8 cellular contexts compared by ENCODE assay signal in the genomic region with DNA sequence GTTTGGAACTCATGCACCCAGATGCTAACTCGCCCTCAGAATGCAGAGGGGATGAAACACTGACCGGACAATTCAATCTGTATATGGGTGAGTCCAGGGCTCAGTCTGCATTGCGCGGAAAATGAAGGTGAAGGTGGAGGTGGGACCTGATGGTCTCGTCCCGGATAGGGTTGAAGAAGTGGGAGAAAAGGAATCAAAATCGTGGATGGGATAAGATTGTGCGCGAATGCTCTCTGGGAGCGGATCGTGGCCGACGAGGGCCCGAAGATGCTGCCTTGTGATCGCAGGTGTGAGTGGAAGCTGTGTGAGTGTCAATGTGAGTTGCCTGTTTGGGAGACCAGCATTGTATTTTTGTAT. TPM values are rescaled to one million over a fixed set of nuclear protein-coding genes. Genes with fewer than 3 reads are reported as not detected.
DNase-seq lines count a peak whose midpoint lies in the region; ATAC-seq and TF ChIP-seq lines count a peak whose summit lies in the region.

No MANE protein-coding gene starts in this region.

- H3K9me3 ChIP-seq in iPS-18a (ENCODE audit: control insufficient read depth, low read depth, low read length) = peaks cover 14% of the 10 kb centered on the region
- no peaks in the 10 kb centered on the region for H3K9me3 ChIP-seq in suprapubic skin

- CTCF ChIA-PET in activated naive CD4-positive, alpha-beta T cell treated with anti-CD3 and anti-CD28 coated beads, Interleukin-2, amount 10 ng/mL, durations not matched to agents 7 days and 5 days (lab: Charles Lee) = no interaction called here

- no peaks in the 10 kb centered on the region for H3K27me3 ChIP-seq in iPS-18a (ENCODE audit: control insufficient read depth, insufficient read depth, low read length)
- peaks cover 3% of the 10 kb centered on the region for H3K27me3 ChIP-seq in suprapubic skin

- peaks cover 40% of the 10 kb centered on the region for H3K36me3 Mint-ChIP-seq in activated naive CD4-positive, alpha-beta T cell treated with anti-CD3 and anti-CD28 coated beads, Interleukin-2, amount 10 ng/mL, durations not matched to agents 7 days and 5 days

- WGBS in suprapubic skin = 3% methylated on average over 15 of the region's 15 CpGs

- TF ChIP-seq CTCF in WI38 (IDR thresholded peaks at IDR 0.05; ENCODE audit: low read depth, low read length) (no peak), suprapubic skin (IDR thresholded peaks at IDR 0.05) (no peak)

- no peak for ATAC-seq in GM18909 (IDR thresholded peaks at IDR 0.05; ENCODE audit: poor library complexity, unreplicated experiment)

- no peaks in the 10 kb centered on the region for H3K4me1 ChIP-seq in iPS-18a (ENCODE audit: control insufficient read depth, low read depth, low read length)
- H3K4me1 ChIP-seq in suprapubic skin = peaks cover 19% of the 10 kb centered on the region

- H3K36me3 ChIP-seq in iPS-18a (ENCODE audit: control insufficient read depth, low read depth, low read length) (peaks cover 3% of the 10 kb centered on the region), suprapubic skin (no peaks in the 10 kb centered on the region)

- no peak overlapping the region for H3K27ac ChIP-seq in iPS-18a (ENCODE audit: low read length)
- H3K27ac ChIP-seq in suprapubic skin = no peak overlapping the region

- peak overlapping the region; percentile 94 for H3K27ac Mint-ChIP-seq in activated naive CD4-positive, alpha-beta T cell treated with anti-CD3 and anti-CD28 coated beads, Interleukin-2, amount 10 ng/mL, durations not matched to agents 7 days and 5 days

- peak overlapping the region; percentile 90 for H3K9ac ChIP-seq in iPS-18a (ENCODE audit: low read length)

- H3K4me3 ChIP-seq in WI38 (ENCODE audit: low read depth, low read length) (peak overlapping the region; percentile 92), iPS-18a (ENCODE audit: low read length) (peak overlapping the region; percentile 92), suprapubic skin (peak overlapping the region; percentile 87)

- peaks cover 25% of the 10 kb centered on the region for H3K4me1 Mint-ChIP-seq in activated naive CD4-positive, alpha-beta T cell treated with anti-CD3 and anti-CD28 coated beads, Interleukin-2, amount 10 ng/mL, durations not matched to agents 7 days and 5 days

- peak overlapping the region; percentile 95 for H3K4me3 Mint-ChIP-seq in activated naive CD4-positive, alpha-beta T cell treated with anti-CD3 and anti-CD28 coated beads, Interleukin-2, amount 10 ng/mL, durations not matched to agents 7 days and 5 days

- no peak for TF ChIP-seq POLR2A in suprapubic skin (IDR thresholded peaks at IDR 0.05)

- DNase-seq in activated naive CD4-positive, alpha-beta T cell treated with anti-CD3 and anti-CD28 coated beads, Interleukin-2, amount 10 ng/mL, durations not matched to agents 7 days and 5 days = no peak
- no peak for DNase-seq in activated naive CD4-positive, alpha-beta T cell (lab: John Stamatoyannopoulos, UW)
- DNase-seq in suprapubic skin (ENCODE audit: low spot score in 2 of 2) = no peak
- no peak for DNase-seq in NCI-H510A treated with DMSO at 0.1 percent for 48 hours (lab: John Stamatoyannopoulos, UW)
- DNase-seq in cerebellar cortex (ENCODE audit: low spot score) = no peak

- H3K9me3 Mint-ChIP-seq in activated naive CD4-positive, alpha-beta T cell treated with anti-CD3 and anti-CD28 coated beads, Interleukin-2, amount 10 ng/mL, durations not matched to agents 7 days and 5 days = peaks cover 48% of the 10 kb centered on the region

- H3K27me3 Mint-ChIP-seq in activated naive CD4-positive, alpha-beta T cell treated with anti-CD3 and anti-CD28 coated beads, Interleukin-2, amount 10 ng/mL, durations not matched to agents 7 days and 5 days = no peaks in the 10 kb centered on the region

- TF ChIP-seq EP300 in suprapubic skin (IDR thresholded peaks at IDR 0.05) = no peak

RNA-seq across cellular contexts. Expression of a gene that starts 0.6 kb away (rescaled TPM):
- 10 to 100 TPM in 1 of 4 donors, 1 to 10 TPM in 3; 1.5 to 10.7 (median 4.8) TPM for total RNA-seq in suprapubic skin
